ENCODE assay signal across 2 cellular contexts in genomic region chr5:124808842-124809268, GRCh38.
TF ChIP-seq lines count a peak whose summit lies in the region.

No MANE protein-coding gene starts in this region.

TF ChIP-seq in K562, 482 proteins besides CTCF, POLR2A, EP300 and RAD21 (continues in another document):
- TF ChIP-seq MAFG (tag; conservative IDR thresholded peaks at IDR 0.05), result peak; percentile 69
- no peak for TF ChIP-seq U2AF1 (optimal IDR thresholded peaks at IDR 0.05; ENCODE audit: low read depth, low read length)
- no peak for TF ChIP-seq SMAD1 (IDR thresholded peaks at IDR 0.05; ENCODE audit: low read depth, low read length, partially characterized antibody)
- no peak for TF ChIP-seq RFX7 (CRISPR knock-in tag; IDR thresholded peaks at IDR 0.05)
- TF ChIP-seq ZFP36 (IDR thresholded peaks at IDR 0.05; ENCODE audit: low read depth, low read length, partially characterized antibody), result peak; percentile 9
- TF ChIP-seq CBX5 (IDR thresholded peaks at IDR 0.05; ENCODE audit: borderline replicate concordance, low read depth), result no peak
- TF ChIP-seq TAL1 (IDR thresholded peaks at IDR 0.05), result no peak
- TF ChIP-seq RBBP5 (IDR thresholded peaks at IDR 0.05; ENCODE audit: borderline replicate concordance, insufficient read depth, low read length, poor library complexity, severe bottlenecking), result no peak
- no peak for TF ChIP-seq CBX8 (IDR thresholded peaks at IDR 0.05; ENCODE audit: borderline replicate concordance, extremely low read depth, low read depth, low read length, poor library complexity, severe bottlenecking)
- TF ChIP-seq TAF9B (IDR thresholded peaks at IDR 0.05; ENCODE audit: partially characterized antibody), result peak; percentile 52
- TF ChIP-seq ZNF232 (CRISPR knock-in tag; IDR thresholded peaks at IDR 0.05), result no peak
- no peak for TF ChIP-seq ZNF224 (CRISPR knock-in tag; IDR thresholded peaks at IDR 0.05)
- TF ChIP-seq ZNF217 (CRISPR knock-in tag; IDR thresholded peaks at IDR 0.05), result no peak
- TF ChIP-seq ZBTB11 (CRISPR knock-in tag; IDR thresholded peaks at IDR 0.05), result peak in 1 of 3 experiments; percentile 87; a peak in 3 of 6 replicates
- TF ChIP-seq ELF4 (CRISPR knock-in tag; IDR thresholded peaks at IDR 0.05), result no peak
- TF ChIP-seq CTBP1 (IDR thresholded peaks at IDR 0.05; ENCODE audit: borderline replicate concordance), result peak; percentile 45; the same call in 1 of the 2 replicates
- no peak for TF ChIP-seq FOXM1 (IDR thresholded peaks at IDR 0.05; ENCODE audit: low read depth)
- no peak for TF ChIP-seq FOXM1 (CRISPR knock-in tag; IDR thresholded peaks at IDR 0.05; ENCODE audit: low read depth)
- peak; percentile 20; the same call in 1 of the 2 replicates for TF ChIP-seq POLR2AphosphoS5 (IDR thresholded peaks at IDR 0.05; ENCODE audit: control insufficient read depth, insufficient read depth, low read depth, low read length)
- TF ChIP-seq TBP (optimal IDR thresholded peaks at IDR 0.05; ENCODE audit: low read depth, low read length), result no peak
- TF ChIP-seq RBFOX2 (IDR thresholded peaks at IDR 0.05; ENCODE audit: low read depth, low read length), result peak; percentile 75
- TF ChIP-seq KDM4B (IDR thresholded peaks at IDR 0.05; ENCODE audit: borderline replicate concordance in 2 of 2, low read depth in 1 of 2), result no peak
- TF ChIP-seq MCM5 (IDR thresholded peaks at IDR 0.05; ENCODE audit: low read depth), result no peak
- no peak for TF ChIP-seq JUND (IDR thresholded peaks at IDR 0.05; ENCODE audit: borderline replicate concordance, low read depth, low read length)
- TF ChIP-seq JUND (tag; IDR thresholded peaks at IDR 0.05; ENCODE audit: borderline replicate concordance, low read depth, low read length), result no peak
- TF ChIP-seq ZNF398 (CRISPR knock-in tag; IDR thresholded peaks at IDR 0.05), result no peak
- TF ChIP-seq PCBP1 (IDR thresholded peaks at IDR 0.05; ENCODE audit: low read depth, low read length, poor library complexity, severe bottlenecking), result no peak
- TF ChIP-seq ZNF24 (IDR thresholded peaks at IDR 0.05), result peak; percentile 32; the same call in 1 of the 2 replicates
- TF ChIP-seq ZNF347 (CRISPR knock-in tag; IDR thresholded peaks at IDR 0.05; ENCODE audit: low read depth), result no peak
- TF ChIP-seq NR1H2 (CRISPR knock-in tag; IDR thresholded peaks at IDR 0.05), result no peak
- TF ChIP-seq ZNF644 (tag; IDR thresholded peaks at IDR 0.05; ENCODE audit: low read depth), result no peak
- TF ChIP-seq SMARCA5 (IDR thresholded peaks at IDR 0.05), result no peak
- TF ChIP-seq POLR2AphosphoS2 (IDR thresholded peaks at IDR 0.05; ENCODE audit: low read length), result no peak

TF ChIP-seq in H1, 55 proteins besides CTCF, POLR2A, EP300 and RAD21:
- TF ChIP-seq, protein P1, sequence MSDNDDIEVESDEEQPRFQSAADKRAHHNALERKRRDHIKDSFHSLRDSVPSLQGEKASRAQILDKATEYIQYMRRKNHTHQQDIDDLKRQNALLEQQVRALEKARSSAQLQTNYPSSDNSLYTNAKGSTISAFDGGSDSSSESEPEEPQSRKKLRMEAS (IDR thresholded peaks at IDR 0.05), result no peak
- TF ChIP-seq TEAD4 (IDR thresholded peaks at IDR 0.05; ENCODE audit: low read depth, low read length) (no peak), SP1 (IDR thresholded peaks at IDR 0.05; ENCODE audit: low read depth, low read length) (no peak), PHF8 (conservative IDR thresholded peaks at IDR 0.05; ENCODE audit: low read depth, low read length) (no peak), SRF (IDR thresholded peaks at IDR 0.05; ENCODE audit: low read depth, low read length) (no peak), GABPA (IDR thresholded peaks at IDR 0.05; ENCODE audit: borderline replicate concordance, insufficient read depth, low read length) (no peak), JUND (IDR thresholded peaks at IDR 0.05; ENCODE audit: low read length) (no peak), TAF7 (optimal IDR thresholded peaks at IDR 0.05; ENCODE audit: borderline replicate concordance, low read depth, low read length) (no peak), CREB1 (IDR thresholded peaks at IDR 0.05) (no peak), ZNF274 (IDR thresholded peaks at IDR 0.05; ENCODE audit: borderline replicate concordance, extremely low read depth, low read length) (no peak), EGR1 (IDR thresholded peaks at IDR 0.05; ENCODE audit: borderline replicate concordance, low read depth, low read length) (no peak), RBBP5 (IDR thresholded peaks at IDR 0.05; ENCODE audit: borderline replicate concordance, low read depth, low read length) (no peak), FOSL1 (IDR thresholded peaks at IDR 0.05; ENCODE audit: insufficient read depth, low read depth, low read length) (no peak), ATF2 (IDR thresholded peaks at IDR 0.05; ENCODE audit: low read length) (no peak), MAFK (IDR thresholded peaks at IDR 0.05; ENCODE audit: low read depth, low read length) (no peak)
- TF ChIP-seq, protein P2, sequence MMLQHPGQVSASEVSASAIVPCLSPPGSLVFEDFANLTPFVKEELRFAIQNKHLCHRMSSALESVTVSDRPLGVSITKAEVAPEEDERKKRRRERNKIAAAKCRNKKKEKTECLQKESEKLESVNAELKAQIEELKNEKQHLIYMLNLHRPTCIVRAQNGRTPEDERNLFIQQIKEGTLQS (IDR thresholded peaks at IDR 0.05; ENCODE audit: insufficient read depth, low read depth, low read length), result no peak
